ENCODE assay signal across 17 cellular contexts in the genomic region with DNA sequence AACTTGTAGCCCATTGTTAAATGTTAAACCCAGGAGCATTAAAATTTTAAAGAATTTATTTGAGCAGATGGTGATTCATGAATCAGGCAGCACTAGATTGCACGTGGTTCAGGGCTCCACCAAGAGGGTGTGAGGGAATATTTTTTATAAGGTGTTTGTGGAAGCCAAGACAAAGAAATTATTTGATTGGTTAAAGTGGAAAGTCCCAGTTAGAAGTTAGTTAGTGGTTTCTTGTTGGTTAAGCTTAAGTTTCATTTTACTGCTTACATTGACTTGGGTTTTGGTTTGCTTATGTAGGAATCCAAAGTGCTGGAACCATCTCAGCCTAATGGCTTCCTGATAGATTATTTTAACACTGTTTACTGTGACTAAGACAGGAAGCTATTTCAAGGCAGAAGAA.
DNase-seq lines count a peak whose midpoint lies in the region; ATAC-seq, FAIRE-seq and TF ChIP-seq lines count a peak whose summit lies in the region.
"Had no signal": no experiment of that assay in that cellular context is flagged by ENCODE, and none has a peak within 500 bp of the region (broad histone marks: within the 10 kb centered on the region; RNA-seq: fewer than 3 reads in every experiment).

No MANE protein-coding gene starts in this region.

- H3K4me3 ChIP-seq in astrocyte (ENCODE audit: insufficient read depth, low read depth, low read length) (no peak overlapping the region), thoracic aorta (no peak overlapping the region), heart right ventricle (no peak overlapping the region)
- H3K4me3 ChIP-seq: coronary artery, heart left ventricle, stomach had no signal

- WGBS in heart right ventricle, 2 donors: 62 to 76% methylated on average over 1 of the region's 1 CpG

- peak; percentile 23 for FAIRE-seq in astrocyte (lab: Jason Lieb, UNC)

- intact Hi-C loops in heart right ventricle (cut with DNase I): loop anchor here in 1 of 10 donors (10.0 kb wide), 1 partner anchor 97 kb away; no protein-coding TSS in a partner anchor

- no peaks in the 10 kb centered on the region for H3K36me3 ChIP-seq in astrocyte (ENCODE audit: insufficient read depth, low read length)
- H3K36me3 ChIP-seq in thoracic aorta: no peaks in the 10 kb centered on the region
- no peaks in the 10 kb centered on the region for H3K36me3 ChIP-seq in heart right ventricle
- H3K36me3 ChIP-seq: heart left ventricle, stomach had no signal

- H3K9me3 ChIP-seq in astrocyte (ENCODE audit: insufficient read depth, low read depth, low read length) (no peaks in the 10 kb centered on the region), thoracic aorta (no peaks in the 10 kb centered on the region), heart right ventricle (peaks cover 0 to 13% (median 0%) of the 10 kb centered on the region in 11 donors)
- H3K9me3 ChIP-seq: stomach had no signal

- H3K27ac Mint-ChIP-seq in astrocyte (ENCODE audit: unreplicated experiment): no peak overlapping the region
- H3K27ac Mint-ChIP-seq: T-helper 17 cell had no signal

- peak; percentile 55 for ATAC-seq in thoracic aorta (ENCODE audit: insufficient number of reproducible peaks, low FRiP score, low read depth)
- no peak for ATAC-seq in heart right ventricle
- ATAC-seq: heart left ventricle, T-helper 17 cell had no signal

- DNase-seq in H4 (ENCODE audit: low spot score): peak; percentile 56
- DNase-seq in astrocyte (ENCODE audit: low read depth): peak; percentile 83
- DNase-seq in glomerular visceral epithelial cell (ENCODE audit: extremely low spot score): peak; percentile 34
- no peak for DNase-seq in thoracic aorta (ENCODE audit: low spot score)
- no peak for DNase-seq in cerebellum (ENCODE audit: low spot score)
- no peak for DNase-seq in HT-29 (ENCODE audit: low spot score)
- DNase-seq in heart right ventricle: no peak
- DNase-seq: activated CD4-positive, alpha-beta T cell treated with anti-CD3 and anti-CD28 coated beads, Interleukin-2, amount 50 U/mL, for 4 hours; activated effector memory CD4-positive, alpha-beta T cell treated with anti-CD3 and anti-CD28 coated beads, Interleukin-2, amount 50 U/mL, for 16 hours; DMS153; heart left ventricle; mesendoderm; NCI-H2107; stimulated activated CD4-positive, alpha-beta T cell treated with anti-CD3 and anti-CD28 coated beads, Interleukin-4, amount 100 ng/mL, for 4 hours; stomach; T-helper 17 cell had no signal

- H3K79me2 ChIP-seq in astrocyte (ENCODE audit: insufficient read depth, low read length): no peaks in the 10 kb centered on the region

- H3K27ac ChIP-seq in astrocyte (ENCODE audit: low read depth, low read length): no peak overlapping the region
- no peak overlapping the region for H3K27ac ChIP-seq in thoracic aorta
- peak overlapping the region in 3 of 10 donors; percentile 7 to 48 (median 26) for H3K27ac ChIP-seq in heart right ventricle
- H3K27ac ChIP-seq: coronary artery had no signal

- H3K9ac ChIP-seq in astrocyte (ENCODE audit: low read length): no peak overlapping the region

- H3K36me3 Mint-ChIP-seq in astrocyte (ENCODE audit: low read depth, unreplicated experiment): no peaks in the 10 kb centered on the region

- H3K27me3 Mint-ChIP-seq in astrocyte (ENCODE audit: low read depth, unreplicated experiment): peaks cover 2% of the 10 kb centered on the region
- H3K27me3 Mint-ChIP-seq: T-helper 17 cell had no signal

- peak overlapping the region; percentile 20 for H3K4me2 ChIP-seq in astrocyte (ENCODE audit: low read length)

- peaks cover 25% of the 10 kb centered on the region for H3K4me1 Mint-ChIP-seq in astrocyte (ENCODE audit: low read depth, unreplicated experiment)
- H3K4me1 Mint-ChIP-seq: T-helper 17 cell had no signal

- no peaks in the 10 kb centered on the region for H3K27me3 ChIP-seq in astrocyte (ENCODE audit: insufficient read depth, low read length)
- H3K27me3 ChIP-seq in thoracic aorta (replicated peaks; ENCODE audit: insufficient read depth): no peaks in the 10 kb centered on the region
- H3K27me3 ChIP-seq in heart right ventricle: no peaks in the 10 kb centered on the region
- H3K27me3 ChIP-seq: heart left ventricle, stomach had no signal

- H4K20me1 ChIP-seq in astrocyte (ENCODE audit: insufficient read depth, low read length): no peaks in the 10 kb centered on the region

- H3K9me3 Mint-ChIP-seq in astrocyte (ENCODE audit: unreplicated experiment): no peaks in the 10 kb centered on the region

- H3K4me1 ChIP-seq in astrocyte (ENCODE audit: insufficient read depth, low read length) (no peaks in the 10 kb centered on the region), thoracic aorta (ENCODE audit: control insufficient read depth in 1 of 2, low read depth in 2 of 2) (peaks cover 6 to 29% of the 10 kb centered on the region in 2 donors), heart right ventricle (peaks cover 0 to 39% (median 9%) of the 10 kb centered on the region in 9 donors)

- H3K4me3 Mint-ChIP-seq in astrocyte (ENCODE audit: unreplicated experiment): no peak overlapping the region
- H3K4me3 Mint-ChIP-seq: T-helper 17 cell had no signal

- peak overlapping the region; percentile 36 for H2AFZ ChIP-seq in astrocyte (ENCODE audit: low read depth, low read length)

- TF ChIP-seq CTCF in astrocyte (IDR thresholded peaks at IDR 0.05; ENCODE audit: insufficient read depth, low read depth, low read length): no peak
- no peak for TF ChIP-seq CTCF in thoracic aorta (IDR thresholded peaks at IDR 0.05)
- no peak for TF ChIP-seq CTCF in heart right ventricle (IDR thresholded peaks at IDR 0.05)

Comparison
In these comparisons a context has a peak if more than half of its experiments do, and no peak if none do; other contexts are left out.
1. DNase-seq: peak in H4 (single experiment), astrocyte (single experiment) and glomerular visceral epithelial cell (single experiment); none in thoracic aorta (single experiment), cerebellum (single experiment), HT-29 (single experiment) and heart right ventricle (0 of 2).